7 cellular contexts compared by ENCODE assay signal in genomic region chr1:109249654-109250401, GRCh38. TPM values are rescaled to one million over a fixed set of nuclear protein-coding genes. Genes with fewer than 3 reads are reported as not detected.
DNase-seq lines count a peak whose midpoint lies in the region; ATAC-seq, FAIRE-seq and TF ChIP-seq lines count a peak whose summit lies in the region.
"Had no signal": no experiment of that assay in that cellular context is flagged by ENCODE, and none has a peak within 500 bp of the region (broad histone marks: within the 10 kb centered on the region; RNA-seq: fewer than 3 reads in every experiment).

No MANE protein-coding gene starts in this region.

- H3K27ac ChIP-seq in angular gyrus (ENCODE audit: low read depth, low read length) = peak overlapping the region; percentile 77

- DNase-seq in D721Med (ENCODE audit: insufficient read length, low spot score) (peak; percentile 60), naive B cell (no peak), AML-193 (lab: John Stamatoyannopoulos, UW) (no peak), GOT3 (lab: John Stamatoyannopoulos, UW) (no peak)

- peaks cover 9 to 20% (median 11%) of the 10 kb centered on the region in 3 donors for H3K4me1 Mint-ChIP-seq in naive B cell

- FAIRE-seq in D721Med (lab: Jason Lieb, UNC) = no peak

- peaks cover 17 to 51% (median 36%) of the 10 kb centered on the region in 3 donors for H3K27me3 Mint-ChIP-seq in naive B cell

- no peak for TF ChIP-seq CTCF in D721Med (IDR thresholded peaks at IDR 0.05; ENCODE audit: insufficient read depth, missing control alignments)

- no peaks in the 10 kb centered on the region for H3K36me3 Mint-ChIP-seq in naive B cell

- no peaks in the 10 kb centered on the region for H3K9me3 Mint-ChIP-seq in naive B cell
- H3K9me3 Mint-ChIP-seq: T-helper 1 cell treated with Interleukin-12 subunit alpha and Interleukin-12 subunit beta and Interleukin-4 antibody, amounts not matched to agents 30 μg/mL and 1 μg/mL, for 36 hours had no signal

- peak overlapping the region; percentile 18 to 80 (median 72) for H3K4me3 Mint-ChIP-seq in naive B cell

- ATAC-seq in HG02623 (IDR thresholded peaks at IDR 0.05; ENCODE audit: unreplicated experiment) (peak; percentile 30), naive B cell (ENCODE audit: low read depth in 2 of 2) (peak; percentile 34)

- no peak overlapping the region for H3K27ac Mint-ChIP-seq in naive B cell
- H3K27ac Mint-ChIP-seq: T-helper 1 cell treated with Interleukin-12 subunit alpha and Interleukin-12 subunit beta and Interleukin-4 antibody, amounts not matched to agents 30 μg/mL and 1 μg/mL, for 36 hours had no signal

RNA-seq across cellular contexts. Expression of gene CELSR2, which starts 0.5 kb away (rescaled TPM):
- polyA plus RNA-seq in naive B cell (ENCODE audit: low read depth in 6 of 6) = under 1 TPM in 2 of 6 donors, not detected in 4; 0.06 to 0.17 TPM

RNA-seq across cellular contexts. Expression of gene PSRC1, which starts 33.1 kb away (rescaled TPM):
- under 1 TPM in 1 of 6 donors, not detected in 5; 0.45 TPM for polyA plus RNA-seq in naive B cell (ENCODE audit: low read depth in 6 of 6)

RNA-seq across cellular contexts. Expression of gene SARS1, which starts 36.1 kb away (rescaled TPM):
- 100 to 1,000 TPM in 3 of 6 donors, 10 to 100 TPM in 3; 72.7 to 139 (median 105) TPM for polyA plus RNA-seq in naive B cell (ENCODE audit: low read depth in 6 of 6)

RNA-seq across cellular contexts. Expression of gene MYBPHL, which starts 57.0 kb away (rescaled TPM):
- not detected for polyA plus RNA-seq in naive B cell (ENCODE audit: low read depth in 6 of 6)
